17 cellular contexts compared by ENCODE assay signal in genomic region chr10:112215342-112215774, GRCh38. TPM values are rescaled to one million over a fixed set of nuclear protein-coding genes. Genes with fewer than 3 reads are reported as not detected.
A peak's percentile ranks its signal among the peaks of the same experiment; 100 is the strongest.
DNase-seq lines count a peak whose midpoint lies in the region; ATAC-seq and TF ChIP-seq lines count a peak whose summit lies in the region.
"Had no signal": no experiment of that assay in that cellular context is flagged by ENCODE, and none has a peak within 500 bp of the region (broad histone marks: within the 10 kb centered on the region; RNA-seq: fewer than 3 reads in every experiment).

No MANE protein-coding gene starts in this region.

- no peaks in the 10 kb centered on the region for H3K4me1 ChIP-seq in Peyer's patch
- H3K4me1 ChIP-seq in colonic mucosa, result no peaks in the 10 kb centered on the region

- H3K36me3 ChIP-seq in Peyer's patch (no peaks in the 10 kb centered on the region), colonic mucosa (no peaks in the 10 kb centered on the region)

- H3K27me3 Mint-ChIP-seq in stimulated activated memory B cell treated with anti-CD40 and anti-IgM and Interleukin-4, amounts not matched to agents 10 μg/mL and 1 μg/mL and 100 μg/mL, for 72 hours, result no peaks in the 10 kb centered on the region

- intact Hi-C loops in colonic mucosa (cut with DNase I), result no loop called here

- H3K9ac ChIP-seq in colonic mucosa (ENCODE audit: low read depth in 2 of 2, low read length in 2 of 2), result no peak overlapping the region

- DNase-seq in NCI-H82 (lab: John Stamatoyannopoulos, UW) (peak; percentile 5), NCI-H82 treated with DMSO at 0.1 percent for 48 hours (lab: John Stamatoyannopoulos, UW; ENCODE audit: unreplicated experiment) (no peak), SK-N-DZ (ENCODE audit: low spot score) (peak; percentile 95), germinal center (ENCODE audit: low spot score) (peak; percentile 44), Peyer's patch (no peak), colonic mucosa (no peak)
- DNase-seq: activated CD4-positive, alpha-beta T cell treated with anti-CD3 and anti-CD28 coated beads, Interleukin-2, amount 50 U/mL, for 48 hours; amniotic stem cell; DMS79 treated with DMSO at 0.1 percent for 48 hours; kidney; NCI-H2029 treated with DMSO at 0.1 percent for 48 hours; NCI-H69; posterior cingulate gyrus; T-helper 17 cell had no signal

- peak overlapping the region; percentile 38 for H3K4me3 Mint-ChIP-seq in stimulated activated memory B cell treated with anti-CD40 and anti-IgM and Interleukin-4, amounts not matched to agents 10 μg/mL and 1 μg/mL and 100 μg/mL, for 72 hours
- H3K4me3 Mint-ChIP-seq: T-helper 17 cell had no signal

- TF ChIP-seq POLR2A in Peyer's patch (IDR thresholded peaks at IDR 0.05), result no peak

- H3K9me3 Mint-ChIP-seq in stimulated activated memory B cell treated with anti-CD40 and anti-IgM and Interleukin-4, amounts not matched to agents 10 μg/mL and 1 μg/mL and 100 μg/mL, for 72 hours, result peaks cover 2% of the 10 kb centered on the region

- H3K27ac ChIP-seq in Peyer's patch, result no peak overlapping the region
- H3K27ac ChIP-seq in colonic mucosa, result no peak overlapping the region
- H3K27ac ChIP-seq: 22Rv1 had no signal

- peak overlapping the region; percentile 66 for H3K27ac Mint-ChIP-seq in stimulated activated memory B cell treated with anti-CD40 and anti-IgM and Interleukin-4, amounts not matched to agents 10 μg/mL and 1 μg/mL and 100 μg/mL, for 72 hours
- H3K27ac Mint-ChIP-seq: T-helper 17 cell had no signal

- H3K4me3 ChIP-seq in Peyer's patch (no peak overlapping the region), colonic mucosa (no peak overlapping the region)

- H3K9me3 ChIP-seq in Peyer's patch (peaks cover 0 to 5% (median 0%) of the 10 kb centered on the region in 4 donors), colonic mucosa (no peaks in the 10 kb centered on the region)

- no peaks in the 10 kb centered on the region for H3K36me3 Mint-ChIP-seq in stimulated activated memory B cell treated with anti-CD40 and anti-IgM and Interleukin-4, amounts not matched to agents 10 μg/mL and 1 μg/mL and 100 μg/mL, for 72 hours

- H3K27me3 ChIP-seq in Peyer's patch (no peaks in the 10 kb centered on the region), colonic mucosa (no peaks in the 10 kb centered on the region)

- peaks cover 52% of the 10 kb centered on the region for H3K4me1 Mint-ChIP-seq in stimulated activated memory B cell treated with anti-CD40 and anti-IgM and Interleukin-4, amounts not matched to agents 10 μg/mL and 1 μg/mL and 100 μg/mL, for 72 hours

- ATAC-seq in stimulated activated memory B cell treated with anti-CD40 and anti-IgM and Interleukin-4, amounts not matched to agents 10 μg/mL and 1 μg/mL and 100 μg/mL, for 72 hours, result peak; percentile 25
- no peak for ATAC-seq in GM21576 (IDR thresholded peaks at IDR 0.05; ENCODE audit: unreplicated experiment)
- ATAC-seq: T-helper 17 cell had no signal

- TF ChIP-seq CTCF in Peyer's patch (IDR thresholded peaks at IDR 0.05), result no peak
- TF ChIP-seq CTCF in colonic mucosa (IDR thresholded peaks at IDR 0.05), result no peak

RNA-seq across cellular contexts. Expression of gene GPAM, which starts 31.8 kb away (rescaled TPM):
- polyA plus RNA-seq in SK-N-DZ (2014; cell fraction: cytosol; rRNA removed), result 51.4 and 77.1 TPM in 2 replicates
- 50.1 and 56.6 TPM in 2 replicates for polyA plus RNA-seq in SK-N-DZ (2014; cell fraction: nucleus; rRNA removed)
- total RNA-seq in Peyer's patch (10 to 100 TPM in 1 of 4 donors, 1 to 10 TPM in 3; 3.3 to 13.7 (median 6.4) TPM), colonic mucosa (1 to 10 TPM; 7.7 to 8.7 TPM)

Comparison
In these comparisons a context has a peak if more than half of its experiments do, and no peak if none do; other contexts are left out.
1. DNase-seq: peak in NCI-H82 (single experiment), SK-N-DZ (single experiment) and germinal center (single experiment); none in NCI-H82 treated with DMSO at 0.1 percent for 48 hours (single experiment), Peyer's patch (0 of 3) and colonic mucosa (single experiment).